ENCODE assay signal across 8 cellular contexts in genomic region chr5:146041180-146041789, GRCh38.
DNase-seq lines count a peak whose midpoint lies in the region; ATAC-seq, FAIRE-seq and TF ChIP-seq lines count a peak whose summit lies in the region.

No MANE protein-coding gene starts in this region.

- H3K9ac ChIP-seq in GM12878 (ENCODE audit: control insufficient read depth, insufficient read depth, low read length), result no peak overlapping the region

- TF ChIP-seq CTCF in GM12878 (IDR thresholded peaks at IDR 0.05 in 2 of 3, conservative IDR thresholded peaks at IDR 0.05 in 1 of 3; ENCODE audit: control insufficient read depth in 2 of 3, extremely low read depth in 1 of 3, insufficient read depth in 1 of 3, low read depth in 3 of 3, low read length in 3 of 3) (peak; percentile 23 to 42 (median 38); a peak in 3 of 6 replicates), osteoblast (IDR thresholded peaks at IDR 0.05; ENCODE audit: extremely low read depth, low read depth, low read length) (peak; percentile 46), coronary artery (IDR thresholded peaks at IDR 0.05) (no peak)

- intact Hi-C loops in GM12878 (cut with micrococcal nuclease; ENCODE audit: unreplicated experiment), result no loop called here

- no peaks in the 10 kb centered on the region for H3K36me3 Mint-ChIP-seq in activated T-cell treated with anti-CD3 and anti-CD28 coated beads, Interleukin-2, amount 50 U/mL, for 24 hours (ENCODE audit: low read depth)

- RAD21 ChIA-PET in GM12878 (lab: Charles Lee; ENCODE audit: unreplicated experiment), result no interaction called here

- in situ Hi-C loops in GM12878 (cut with MboI), result no loop called here

- no peak for TF ChIP-seq POLR2A in GM12878 (IDR thresholded peaks at IDR 0.05; ENCODE audit: low read depth, low read length)

- H3K79me2 ChIP-seq in GM12878 (ENCODE audit: control insufficient read depth, insufficient read depth, low read length) (no peaks in the 10 kb centered on the region), osteoblast (ENCODE audit: insufficient read depth, low read length) (no peaks in the 10 kb centered on the region)

- H2AFZ ChIP-seq in GM12878 (ENCODE audit: control insufficient read depth, low read depth, low read length) (no peak overlapping the region), osteoblast (ENCODE audit: low read length) (no peak overlapping the region)

- H3K4me1 ChIP-seq in GM12878 (ENCODE audit: control insufficient read depth, insufficient read depth, low read length) (no peaks in the 10 kb centered on the region), osteoblast (ENCODE audit: insufficient read depth, low read length) (peaks cover 11% of the 10 kb centered on the region)

- BruUV-seq in GM12878 (replicated peaks; lab: Mats Ljungman, UMichigan), result no TSS peak

- H3K27ac ChIP-seq in GM12878 (ENCODE audit: control insufficient read depth, insufficient read depth), result no peak overlapping the region
- no peak overlapping the region for H3K27ac ChIP-seq in osteoblast (ENCODE audit: low read depth, low read length)
- no peak overlapping the region for H3K27ac ChIP-seq in coronary artery

- H3K4me2 ChIP-seq in GM12878 (ENCODE audit: control insufficient read depth, insufficient read depth) (no peak overlapping the region), osteoblast (ENCODE audit: insufficient read depth, low read length) (no peak overlapping the region)

- TF ChIP-seq EP300 in GM12878 (IDR thresholded peaks at IDR 0.05; ENCODE audit: borderline replicate concordance in 1 of 2, control insufficient read depth in 1 of 2, low read depth in 2 of 2, low read length in 2 of 2), result no peak

- H3K9me3 Mint-ChIP-seq in activated T-cell treated with anti-CD3 and anti-CD28 coated beads, Interleukin-2, amount 50 U/mL, for 24 hours, result no peaks in the 10 kb centered on the region

- FAIRE-seq in GM12878 (lab: Jason Lieb, UNC), result no peak

- ATAC-seq in HG03432 (IDR thresholded peaks at IDR 0.05; ENCODE audit: unreplicated experiment), result peak; percentile 78
- peak; percentile 89 for ATAC-seq in GM12878

- DNase-seq in SKM-1 (lab: John Stamatoyannopoulos, UW; ENCODE audit: unreplicated experiment) (peak; percentile 18), SKM-1 treated with dmso at 0.1 percent for 144 hours (lab: John Stamatoyannopoulos, UW; ENCODE audit: unreplicated experiment) (no peak), GM12878 (ENCODE audit: low read depth, low spot score) (no peak), osteoblast (ENCODE audit: insufficient read length, low spot score, missing footprints) (no peak), ecto neural progenitor cell (ENCODE audit: low spot score) (no peak), coronary artery (ENCODE audit: low spot score) (no peak)
- DNase-seq in activated T-cell treated with anti-CD3 and anti-CD28 coated beads, Interleukin-2, amount 50 U/mL, for 24 hours, result no peak

- POLR2A ChIA-PET in GM12878 (lab: Charles Lee), result no interaction called here

- H3K27me3 ChIP-seq in GM12878 (replicated peaks in 1 of 2; ENCODE audit: control insufficient read depth in 2 of 2, insufficient read depth in 2 of 2, low read length in 1 of 2) (peaks cover 0 to 5% of the 10 kb centered on the region in 2 experiments; a peak in 2 of 4 replicates), osteoblast (ENCODE audit: insufficient read depth, low read length) (peaks cover 2% of the 10 kb centered on the region)

- H3K4me1 Mint-ChIP-seq in activated T-cell treated with anti-CD3 and anti-CD28 coated beads, Interleukin-2, amount 50 U/mL, for 24 hours (ENCODE audit: low read depth), result no peaks in the 10 kb centered on the region

- TF ChIP-seq RAD21 in GM12878 (IDR thresholded peaks at IDR 0.05; ENCODE audit: insufficient read depth, low read depth, low read length), result no peak

- H3K9me3 ChIP-seq in GM12878 (replicated peaks; ENCODE audit: control insufficient read depth, insufficient read depth, low read length) (no peaks in the 10 kb centered on the region), osteoblast (ENCODE audit: low read depth, low read length) (no peaks in the 10 kb centered on the region)

- H3K4me3 Mint-ChIP-seq in activated T-cell treated with anti-CD3 and anti-CD28 coated beads, Interleukin-2, amount 50 U/mL, for 24 hours, result no peak overlapping the region

- SMC1A ChIA-PET in GM12878 (lab: Charles Lee; ENCODE audit: uncharacterized antibody, unreplicated experiment), result no interaction called here

- WGBS in GM12878 (ENCODE audit: insufficient coverage, insufficient replicate concordance, low lambda C conversion rate, missing lambda C conversion rate), result 36% methylated on average over 10 of the region's 10 CpGs

- H3K36me3 ChIP-seq in GM12878 (ENCODE audit: control insufficient read depth in 2 of 2, insufficient read depth in 2 of 2, low read length in 1 of 2) (no peaks in the 10 kb centered on the region), osteoblast (ENCODE audit: insufficient read depth, low read length) (no peaks in the 10 kb centered on the region)

- H3K4me3 ChIP-seq in GM12878 (no peak overlapping the region), osteoblast (ENCODE audit: insufficient read depth, low read length) (no peak overlapping the region), coronary artery (no peak overlapping the region)

- CTCF ChIA-PET in GM12878 (lab: Yijun Ruan, JAX), result interaction anchor here (0.8 to 1.8 kb wide), 3 partner anchors 9 to 90 kb away, joined by 3 to 9 read pairs (median 5); no protein-coding TSS in a partner anchor

- no peaks in the 10 kb centered on the region for H3K27me3 Mint-ChIP-seq in activated T-cell treated with anti-CD3 and anti-CD28 coated beads, Interleukin-2, amount 50 U/mL, for 24 hours

- no peak overlapping the region for H3K27ac Mint-ChIP-seq in activated T-cell treated with anti-CD3 and anti-CD28 coated beads, Interleukin-2, amount 50 U/mL, for 24 hours

- no peaks in the 10 kb centered on the region for H4K20me1 ChIP-seq in GM12878 (ENCODE audit: control insufficient read depth, insufficient read depth)
- no peaks in the 10 kb centered on the region for H4K20me1 ChIP-seq in osteoblast (ENCODE audit: insufficient read depth, low read length)

TF ChIP-seq in GM12878, 131 proteins besides CTCF, POLR2A, EP300 and RAD21:
- TF ChIP-seq, protein P1, sequence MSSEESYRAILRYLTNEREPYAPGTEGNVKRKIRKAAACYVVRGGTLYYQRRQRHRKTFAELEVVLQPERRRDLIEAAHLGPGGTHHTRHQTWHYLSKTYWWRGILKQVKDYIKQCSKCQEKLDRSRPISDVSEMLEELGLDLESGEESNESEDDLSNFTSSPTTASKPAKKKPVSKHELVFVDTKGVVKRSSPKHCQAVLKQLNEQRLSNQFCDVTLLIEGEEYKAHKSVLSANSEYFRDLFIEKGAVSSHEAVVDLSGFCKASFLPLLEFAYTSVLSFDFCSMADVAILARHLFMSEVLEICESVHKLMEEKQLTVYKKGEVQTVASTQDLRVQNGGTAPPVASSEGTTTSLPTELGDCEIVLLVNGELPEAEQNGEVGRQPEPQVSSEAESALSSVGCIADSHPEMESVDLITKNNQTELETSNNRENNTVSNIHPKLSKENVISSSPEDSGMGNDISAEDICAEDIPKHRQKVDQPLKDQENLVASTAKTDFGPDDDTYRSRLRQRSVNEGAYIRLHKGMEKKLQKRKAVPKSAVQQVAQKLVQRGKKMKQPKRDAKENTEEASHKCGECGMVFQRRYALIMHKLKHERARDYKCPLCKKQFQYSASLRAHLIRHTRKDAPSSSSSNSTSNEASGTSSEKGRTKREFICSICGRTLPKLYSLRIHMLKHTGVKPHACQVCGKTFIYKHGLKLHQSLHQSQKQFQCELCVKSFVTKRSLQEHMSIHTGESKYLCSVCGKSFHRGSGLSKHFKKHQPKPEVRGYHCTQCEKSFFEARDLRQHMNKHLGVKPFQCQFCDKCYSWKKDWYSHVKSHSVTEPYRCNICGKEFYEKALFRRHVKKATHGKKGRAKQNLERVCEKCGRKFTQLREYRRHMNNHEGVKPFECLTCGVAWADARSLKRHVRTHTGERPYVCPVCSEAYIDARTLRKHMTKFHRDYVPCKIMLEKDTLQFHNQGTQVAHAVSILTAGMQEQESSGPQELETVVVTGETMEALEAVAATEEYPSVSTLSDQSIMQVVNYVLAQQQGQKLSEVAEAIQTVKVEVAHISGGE (CRISPR knock-in tag; IDR thresholded peaks at IDR 0.05), result no peak
- TF ChIP-seq ATF7 (IDR thresholded peaks at IDR 0.05; ENCODE audit: low read depth), result no peak
- no peak for TF ChIP-seq GABPA (IDR thresholded peaks at IDR 0.05; ENCODE audit: low read depth)
- TF ChIP-seq KDM1A (IDR thresholded peaks at IDR 0.05; ENCODE audit: borderline replicate concordance), result no peak
- no peak for TF ChIP-seq HDGF (IDR thresholded peaks at IDR 0.05)
- no peak for TF ChIP-seq EZH2 (IDR thresholded peaks at IDR 0.05; ENCODE audit: borderline replicate concordance, control insufficient read depth, low read depth, low read length)
- TF ChIP-seq, protein P2, sequence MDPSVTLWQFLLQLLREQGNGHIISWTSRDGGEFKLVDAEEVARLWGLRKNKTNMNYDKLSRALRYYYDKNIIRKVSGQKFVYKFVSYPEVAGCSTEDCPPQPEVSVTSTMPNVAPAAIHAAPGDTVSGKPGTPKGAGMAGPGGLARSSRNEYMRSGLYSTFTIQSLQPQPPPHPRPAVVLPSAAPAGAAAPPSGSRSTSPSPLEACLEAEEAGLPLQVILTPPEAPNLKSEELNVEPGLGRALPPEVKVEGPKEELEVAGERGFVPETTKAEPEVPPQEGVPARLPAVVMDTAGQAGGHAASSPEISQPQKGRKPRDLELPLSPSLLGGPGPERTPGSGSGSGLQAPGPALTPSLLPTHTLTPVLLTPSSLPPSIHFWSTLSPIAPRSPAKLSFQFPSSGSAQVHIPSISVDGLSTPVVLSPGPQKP (IDR thresholded peaks at IDR 0.05; ENCODE audit: low read depth, low read length), result no peak
- TF ChIP-seq RAD51 (IDR thresholded peaks at IDR 0.05), result no peak
- TF ChIP-seq TCF12 (IDR thresholded peaks at IDR 0.05; ENCODE audit: low read depth, low read length), result no peak
- no peak for TF ChIP-seq ZBED1 (IDR thresholded peaks at IDR 0.05; ENCODE audit: borderline replicate concordance)
- TF ChIP-seq EGR1 (IDR thresholded peaks at IDR 0.05; ENCODE audit: borderline replicate concordance in 1 of 2, low read depth in 2 of 2, low read length in 2 of 2), result no peak
- no peak for TF ChIP-seq ZNF622 (IDR thresholded peaks at IDR 0.05)
